Comparison of ENCODE assay signal across 7 cellular contexts in genomic region chr9:119707228-119707627, GRCh38.
"Had no signal": no experiment of that assay in that cellular context is flagged by ENCODE, and none has a peak within 500 bp of the region (broad histone marks: within the 10 kb centered on the region; RNA-seq: fewer than 3 reads in every experiment).

No MANE protein-coding gene starts in this region.

- FAIRE-seq: HepG2, HTR-8/SVneo had no signal

- ATAC-seq: HepG2 had no signal

- H3K27ac ChIP-seq: HL-60, KMS-11 had no signal

- H3K9ac ChIP-seq: KMS-11 had no signal

- H3K4me2 ChIP-seq: KMS-11 had no signal

- DNase-seq: IMR-90, KBM-7, KG1 had no signal
